ENCODE assay signal across 9 cellular contexts in genomic region chr2:19540739-19541503, GRCh38.
DNase-seq lines count a peak whose midpoint lies in the region; ATAC-seq, FAIRE-seq and TF ChIP-seq lines count a peak whose summit lies in the region.
"Had no signal": no experiment of that assay in that cellular context is flagged by ENCODE, and none has a peak within 500 bp of the region (broad histone marks: within the 10 kb centered on the region; RNA-seq: fewer than 3 reads in every experiment).

No MANE protein-coding gene starts in this region.

- H3K27ac Mint-ChIP-seq in T-cell = no peak overlapping the region
- H3K27ac Mint-ChIP-seq: natural killer cell had no signal

- H3K9ac ChIP-seq in GM23248 = peak overlapping the region; percentile 27

- H3F3A ChIP-seq in GM23248 (ENCODE audit: insufficient read depth) = peaks cover 45% of the 10 kb centered on the region

- H3K79me2 ChIP-seq in GM23248 (ENCODE audit: insufficient read depth) = no peaks in the 10 kb centered on the region

- TF ChIP-seq CTCF in RWPE2 (IDR thresholded peaks at IDR 0.05; ENCODE audit: poor library complexity, severe bottlenecking) (no peak), fibroblast of pulmonary artery (IDR thresholded peaks at IDR 0.05; ENCODE audit: low read length, missing control alignments) (no peak)

- 11 to 13% methylated on average over 7 of the region's 7 CpGs for WGBS in GM23248 (ENCODE audit: low coverage in 1 of 2, low lambda C conversion rate in 2 of 2, missing lambda C conversion rate in 2 of 2), 2 experiments
- 14 to 58% (median 26%) methylated on average over 7 of the region's 7 CpGs for WGBS in small intestine, 3 donors

- peak; percentile 81 for ATAC-seq in RWPE2 (ENCODE audit: low read depth)
- no peak for ATAC-seq in HG02642 (IDR thresholded peaks at IDR 0.05; ENCODE audit: poor library complexity, unreplicated experiment)
- ATAC-seq in T-cell (replicated peaks in 1 of 4) = no peak
- no peak for ATAC-seq in HG02588 (IDR thresholded peaks at IDR 0.05; ENCODE audit: unreplicated experiment)
- ATAC-seq in GM19023 (IDR thresholded peaks at IDR 0.05; ENCODE audit: unreplicated experiment) = no peak
- ATAC-seq: natural killer cell had no signal

- H3K27me3 ChIP-seq in GM23248 (replicated peaks; ENCODE audit: insufficient read depth) = no peaks in the 10 kb centered on the region
- H3K27me3 ChIP-seq in RWPE2 (ENCODE audit: insufficient read depth, poor library complexity, severe bottlenecking) = no peaks in the 10 kb centered on the region
- no peaks in the 10 kb centered on the region for H3K27me3 ChIP-seq in small intestine (ENCODE audit: control insufficient read depth in 2 of 2, insufficient read depth in 2 of 2, low read length in 2 of 2)

- in situ Hi-C loops in GM23248 (cut with MboI) = no loop called here

- no peaks in the 10 kb centered on the region for H3K9me3 Mint-ChIP-seq in T-cell

- H3K27ac ChIP-seq in GM23248 (peak overlapping the region; percentile 59), RWPE2 (ENCODE audit: poor library complexity, severe bottlenecking) (peak overlapping the region; percentile 97), small intestine (ENCODE audit: low read depth in 1 of 2, low read length in 1 of 2) (peak overlapping the region; percentile 52 to 88)

- H3K9me2 ChIP-seq in GM23248 (ENCODE audit: insufficient read depth) = peaks cover 5% of the 10 kb centered on the region; the same call in 1 of the 2 replicates

- H3K4me1 ChIP-seq in GM23248 (ENCODE audit: insufficient read depth) (peaks cover 64% of the 10 kb centered on the region), RWPE2 (ENCODE audit: insufficient read depth, poor library complexity, severe bottlenecking) (peaks cover 67% of the 10 kb centered on the region), small intestine (ENCODE audit: control insufficient read depth in 2 of 2, insufficient read depth in 1 of 2, low read depth in 1 of 2, low read length in 1 of 2) (peaks cover 6 to 13% of the 10 kb centered on the region in 2 donors)

- no peaks in the 10 kb centered on the region for H3K9me3 ChIP-seq in GM23248 (ENCODE audit: low read depth)
- H3K9me3 ChIP-seq in RWPE2 (ENCODE audit: severe bottlenecking) = no peaks in the 10 kb centered on the region
- H3K9me3 ChIP-seq in small intestine (ENCODE audit: control insufficient read depth, low read depth) = no peaks in the 10 kb centered on the region

- H3K36me3 ChIP-seq in GM23248 (ENCODE audit: low read depth) (no peaks in the 10 kb centered on the region), RWPE2 (ENCODE audit: low read depth) (no peaks in the 10 kb centered on the region), small intestine (ENCODE audit: control insufficient read depth in 2 of 2, insufficient read depth in 2 of 2, low read length in 2 of 2) (no peaks in the 10 kb centered on the region)

- peak overlapping the region; percentile 36 for H3K4me3 ChIP-seq in GM23248
- no peak overlapping the region for H3K4me3 ChIP-seq in RWPE2 (ENCODE audit: severe bottlenecking)
- no peak overlapping the region for H3K4me3 ChIP-seq in fibroblast of pulmonary artery (replicated peaks; ENCODE audit: low read depth, low read length)
- H3K4me3 ChIP-seq in small intestine (ENCODE audit: low read depth in 1 of 2, low read length in 2 of 2) = no peak overlapping the region

- H2AFZ ChIP-seq in GM23248 = no peak overlapping the region

- H3K4me2 ChIP-seq in GM23248 (ENCODE audit: unreplicated experiment) = peak overlapping the region; percentile 59

- no peaks in the 10 kb centered on the region for H3K36me3 Mint-ChIP-seq in T-cell
- H3K36me3 Mint-ChIP-seq: natural killer cell had no signal

- POLR2A ChIA-PET in T-cell (lab: Charles Lee) = interaction anchor here in 1 of 2 donors (0.7 kb wide), 1 partner anchor 823 kb away, joined by 4 read pairs; no protein-coding TSS in a partner anchor

- peak; percentile 71 for FAIRE-seq in small intestine (lab: Jason Lieb, UNC)

- no peaks in the 10 kb centered on the region for H3K4me1 Mint-ChIP-seq in T-cell
- H3K4me1 Mint-ChIP-seq: natural killer cell had no signal

- peaks cover 0 to 4% of the 10 kb centered on the region in 2 donors for H3K27me3 Mint-ChIP-seq in T-cell

- DNase-seq in GM23248 = peak; percentile 95
- DNase-seq in RWPE2 (ENCODE audit: low spot score) = peak; percentile 65
- DNase-seq in fibroblast of pulmonary artery (ENCODE audit: low read depth) = peak; percentile 89
- peak; percentile 89 for DNase-seq in small intestine
- no peak for DNase-seq in T-cell
- DNase-seq: natural killer cell had no signal

- H3K4me3 Mint-ChIP-seq in T-cell = no peak overlapping the region
- H3K4me3 Mint-ChIP-seq: natural killer cell had no signal

- H4K20me1 ChIP-seq in GM23248 (ENCODE audit: insufficient read depth) = no peaks in the 10 kb centered on the region

- CTCF ChIA-PET in T-cell (lab: Charles Lee) = no interaction called here

Comparison
In these comparisons a context has a peak if more than half of its experiments do, and no peak if none do; other contexts are left out.
1. DNase-seq: peak in GM23248 (single experiment), RWPE2 (single experiment), fibroblast of pulmonary artery (single experiment) and small intestine (single experiment); none in T-cell (0 of 34).
2. Peak in every context shown above with its lines, with median percentiles within 50 percentile points of each other: H3K27ac ChIP-seq.